ENCODE assay signal across 15 cellular contexts in the genomic region with DNA sequence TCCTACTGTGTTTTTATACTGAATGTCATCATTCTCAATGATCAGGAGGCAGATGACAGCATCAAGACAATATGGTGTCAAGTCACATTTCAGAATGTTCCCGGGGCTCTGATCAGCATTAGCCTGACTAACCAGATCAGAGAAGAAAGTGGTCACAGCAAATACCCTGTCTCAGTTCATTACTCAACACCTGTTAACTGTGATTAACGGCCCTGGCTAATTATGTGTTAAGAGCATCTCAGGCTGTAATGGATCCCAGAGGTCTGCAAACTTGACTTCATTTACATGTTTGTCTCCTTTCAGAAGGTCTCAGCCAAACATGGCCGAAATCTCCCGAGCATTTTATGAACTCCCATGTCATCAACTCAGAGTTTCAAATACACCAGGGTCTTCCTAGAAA.
A peak's percentile ranks its signal among the peaks of the same experiment; 100 is the strongest.
DNase-seq lines count a peak whose midpoint lies in the region; ATAC-seq and TF ChIP-seq lines count a peak whose summit lies in the region.
"Had no signal": no experiment of that assay in that cellular context is flagged by ENCODE, and none has a peak within 500 bp of the region (broad histone marks: within the 10 kb centered on the region; RNA-seq: fewer than 3 reads in every experiment).

No MANE protein-coding gene starts in this region.

- H4K20me1 ChIP-seq in DOHH2 (ENCODE audit: control insufficient read depth, insufficient read depth, low read depth, low read length): no peaks in the 10 kb centered on the region
- no peaks in the 10 kb centered on the region for H4K20me1 ChIP-seq in OCI-LY1 (ENCODE audit: insufficient read depth, low read length)
- no peaks in the 10 kb centered on the region for H4K20me1 ChIP-seq in neural progenitor cell (ENCODE audit: low read depth)

- no peak overlapping the region for H3K14ac ChIP-seq in neuronal stem cell (ENCODE audit: low read length)

- no peak overlapping the region for H2BK5ac ChIP-seq in neuronal stem cell (ENCODE audit: low read length)

- H3K36me3 ChIP-seq in DOHH2 (ENCODE audit: control insufficient read depth, low read length): no peaks in the 10 kb centered on the region
- no peaks in the 10 kb centered on the region for H3K36me3 ChIP-seq in OCI-LY1 (ENCODE audit: insufficient read depth, low read length)
- no peaks in the 10 kb centered on the region for H3K36me3 ChIP-seq in neuronal stem cell (replicated peaks in 1 of 2; ENCODE audit: control insufficient read depth in 2 of 2, insufficient read depth in 2 of 2, low read length in 2 of 2)
- H3K36me3 ChIP-seq in neural progenitor cell: no peaks in the 10 kb centered on the region

- no peak overlapping the region for H3K18ac ChIP-seq in neuronal stem cell (ENCODE audit: low read length)

- no peak overlapping the region for H3K4me3 Mint-ChIP-seq in neural progenitor cell
- no peak overlapping the region for H3K4me3 Mint-ChIP-seq in activated CD8-positive, alpha-beta T cell treated with anti-CD3 and anti-CD28 coated beads for 36 hours
- H3K4me3 Mint-ChIP-seq: T-helper 17 cell had no signal

- no peaks in the 10 kb centered on the region for H3K27me3 ChIP-seq in DOHH2 (ENCODE audit: control insufficient read depth, low read length)
- no peaks in the 10 kb centered on the region for H3K27me3 ChIP-seq in OCI-LY1 (ENCODE audit: insufficient read depth, low read length)
- H3K27me3 ChIP-seq in neuronal stem cell (ENCODE audit: control insufficient read depth in 3 of 3, insufficient read depth in 3 of 3, low read depth in 1 of 3, low read length in 3 of 3): no peaks in the 10 kb centered on the region
- no peaks in the 10 kb centered on the region for H3K27me3 ChIP-seq in neural progenitor cell

- TF ChIP-seq CTCF in DOHH2 (IDR thresholded peaks at IDR 0.05; ENCODE audit: low read depth, low read length, poor library complexity, severe bottlenecking): no peak
- no peak for TF ChIP-seq CTCF in OCI-LY1 (IDR thresholded peaks at IDR 0.05; ENCODE audit: low read length)
- no peak for TF ChIP-seq CTCF in neural progenitor cell (IDR thresholded peaks at IDR 0.05)
- TF ChIP-seq CTCF in activated CD8-positive, alpha-beta T cell treated with anti-CD3 and anti-CD28 coated beads for 36 hours (IDR thresholded peaks at IDR 0.05): no peak

- H3F3A ChIP-seq in DOHH2 (ENCODE audit: control insufficient read depth, insufficient read depth): no peaks in the 10 kb centered on the region
- no peaks in the 10 kb centered on the region for H3F3A ChIP-seq in OCI-LY1 (ENCODE audit: insufficient read depth, low read length)
- no peaks in the 10 kb centered on the region for H3F3A ChIP-seq in neural progenitor cell (ENCODE audit: low read depth)

- no peak overlapping the region for H3K4ac ChIP-seq in neuronal stem cell (ENCODE audit: low read length)

- DNase-seq in NCI-H146 (lab: John Stamatoyannopoulos, UW): peak; percentile 91
- no peak for DNase-seq in neuronal stem cell (ENCODE audit: low spot score)
- DNase-seq in neural progenitor cell (ENCODE audit: low spot score): no peak
- no peak for DNase-seq in cerebellar nuclear complex (lab: John Stamatoyannopoulos, UW)
- no peak for DNase-seq in activated CD8-positive, alpha-beta T cell treated with anti-CD3 and anti-CD28 coated beads for 36 hours
- DNase-seq: COR-L47, GM23248, HCEC 1CT, NCI-H1694, NCI-H446 treated with DMSO at 0.1 percent for 48 hours, PC-3, T-helper 17 cell had no signal

- no CpG with 5 or more reads among the region's 4 CpGs for WGBS in neuronal stem cell (ENCODE audit: extremely low coverage in 2 of 2, insufficient read length in 2 of 2, insufficient replicate concordance in 1 of 2), 2 donors

- CTCF ChIA-PET in activated CD8-positive, alpha-beta T cell treated with anti-CD3 and anti-CD28 coated beads for 36 hours (lab: Charles Lee): no interaction called here

- H3K9me3 ChIP-seq in DOHH2 (ENCODE audit: control insufficient read depth, insufficient read depth, low read length): no peaks in the 10 kb centered on the region
- H3K9me3 ChIP-seq in OCI-LY1 (ENCODE audit: low read length): no peaks in the 10 kb centered on the region
- no peaks in the 10 kb centered on the region for H3K9me3 ChIP-seq in neuronal stem cell (replicated peaks in 1 of 2; ENCODE audit: control insufficient read depth in 2 of 2, insufficient read depth in 1 of 2, low read depth in 1 of 2, low read length in 2 of 2)
- no peaks in the 10 kb centered on the region for H3K9me3 ChIP-seq in neural progenitor cell (ENCODE audit: low read depth)

- ATAC-seq in activated CD8-positive, alpha-beta T cell treated with anti-CD3 and anti-CD28 coated beads for 36 hours: no peak
- ATAC-seq: PC-3, T-helper 17 cell had no signal

- H2AFZ ChIP-seq in OCI-LY1 (ENCODE audit: low read length) (peak overlapping the region; percentile 92), neuronal stem cell (ENCODE audit: low read length) (peak overlapping the region; percentile 48), neural progenitor cell (replicated peaks) (no peak overlapping the region)
- H2AFZ ChIP-seq: GM23248 had no signal

- no peak overlapping the region for H3K23ac ChIP-seq in neuronal stem cell (ENCODE audit: low read depth, low read length, poor library complexity)

- H2BK15ac ChIP-seq in neuronal stem cell (ENCODE audit: low read length): no peak overlapping the region

- H3K4me1 ChIP-seq in DOHH2 (ENCODE audit: control insufficient read depth, low read length): peaks cover 34% of the 10 kb centered on the region
- H3K4me1 ChIP-seq in OCI-LY1 (ENCODE audit: insufficient read depth, low read length, severe bottlenecking): peaks cover 25% of the 10 kb centered on the region
- no peaks in the 10 kb centered on the region for H3K4me1 ChIP-seq in neuronal stem cell (ENCODE audit: control insufficient read depth in 2 of 2, insufficient read depth in 1 of 2, low read depth in 1 of 2, low read length in 2 of 2)
- H3K4me1 ChIP-seq in neural progenitor cell: no peaks in the 10 kb centered on the region

- no peak overlapping the region for H4K8ac ChIP-seq in neuronal stem cell (ENCODE audit: low read depth, low read length)

- H3K9me2 ChIP-seq in DOHH2 (replicated peaks; ENCODE audit: control insufficient read depth, low read length) (no peaks in the 10 kb centered on the region), OCI-LY1 (ENCODE audit: low read depth, low read length) (no peaks in the 10 kb centered on the region)

- H2AK5ac ChIP-seq in neuronal stem cell (ENCODE audit: low read depth, low read length): no peak overlapping the region

- no peaks in the 10 kb centered on the region for H3K4me1 Mint-ChIP-seq in neural progenitor cell
- H3K4me1 Mint-ChIP-seq in activated CD8-positive, alpha-beta T cell treated with anti-CD3 and anti-CD28 coated beads for 36 hours (ENCODE audit: low read depth): no peaks in the 10 kb centered on the region
- H3K4me1 Mint-ChIP-seq: T-helper 17 cell had no signal

- no peak overlapping the region for H2BK12ac ChIP-seq in neuronal stem cell (ENCODE audit: low read length)

- H3K4me2 ChIP-seq in DOHH2 (ENCODE audit: low read length): peak overlapping the region; percentile 34
- H3K4me2 ChIP-seq in OCI-LY1 (ENCODE audit: low read length): peak overlapping the region; percentile 28; the same call in 1 of the 2 replicates
- no peak overlapping the region for H3K4me2 ChIP-seq in neuronal stem cell (ENCODE audit: insufficient read depth, low read length, poor library complexity, severe bottlenecking)
- no peak overlapping the region for H3K4me2 ChIP-seq in neural progenitor cell

- no peak overlapping the region for H4K91ac ChIP-seq in neuronal stem cell (ENCODE audit: low read depth, low read length, poor library complexity)

- no peaks in the 10 kb centered on the region for H3K9me3 Mint-ChIP-seq in neural progenitor cell
- H3K9me3 Mint-ChIP-seq in activated CD8-positive, alpha-beta T cell treated with anti-CD3 and anti-CD28 coated beads for 36 hours: no peaks in the 10 kb centered on the region

- no peak overlapping the region for H2BK120ac ChIP-seq in neuronal stem cell (ENCODE audit: low read depth, low read length)

- no peaks in the 10 kb centered on the region for H3K79me2 ChIP-seq in DOHH2 (ENCODE audit: control insufficient read depth, low read length)
- H3K79me2 ChIP-seq in OCI-LY1 (ENCODE audit: insufficient read depth, low read length): no peaks in the 10 kb centered on the region
- no peaks in the 10 kb centered on the region for H3K79me2 ChIP-seq in neural progenitor cell (ENCODE audit: low read depth)

- no peaks in the 10 kb centered on the region for H3K79me1 ChIP-seq in neuronal stem cell (ENCODE audit: low read depth, low read length)

- no peak overlapping the region for H3K27ac ChIP-seq in DOHH2 (ENCODE audit: low read depth, low read length)
- peak overlapping the region; percentile 18 for H3K27ac ChIP-seq in OCI-LY1 (ENCODE audit: low read depth, low read length, poor library complexity, severe bottlenecking)
- no peak overlapping the region for H3K27ac ChIP-seq in neuronal stem cell (replicated peaks; ENCODE audit: low read length)
- no peak overlapping the region for H3K27ac ChIP-seq in neural progenitor cell
- H3K27ac ChIP-seq: GM23248, RWPE1 had no signal

- H3K9ac ChIP-seq in OCI-LY1 (ENCODE audit: low read length): no peak overlapping the region
- no peak overlapping the region for H3K9ac ChIP-seq in neuronal stem cell (ENCODE audit: low read depth, low read length, poor library complexity)
- H3K9ac ChIP-seq in neural progenitor cell: no peak overlapping the region
- H3K9ac ChIP-seq: GM23248 had no signal

- H3K27me3 Mint-ChIP-seq in neural progenitor cell (ENCODE audit: insufficient read depth, low read depth): peaks cover 2% of the 10 kb centered on the region
- no peaks in the 10 kb centered on the region for H3K27me3 Mint-ChIP-seq in activated CD8-positive, alpha-beta T cell treated with anti-CD3 and anti-CD28 coated beads for 36 hours
- H3K27me3 Mint-ChIP-seq: T-helper 17 cell had no signal

- H3K36me3 Mint-ChIP-seq in neural progenitor cell: no peaks in the 10 kb centered on the region
- H3K36me3 Mint-ChIP-seq in activated CD8-positive, alpha-beta T cell treated with anti-CD3 and anti-CD28 coated beads for 36 hours (ENCODE audit: low read depth): peaks cover 2% of the 10 kb centered on the region

- POLR2A ChIA-PET in activated CD8-positive, alpha-beta T cell treated with anti-CD3 and anti-CD28 coated beads for 36 hours (lab: Charles Lee): no interaction called here

- intact Hi-C loops in activated CD8-positive, alpha-beta T cell treated with anti-CD3 and anti-CD28 coated beads for 36 hours (cut with micrococcal nuclease): no loop called here

- H3K4me3 ChIP-seq in DOHH2 (ENCODE audit: low read length) (0 out of 2 replicates have a peak overlapping the region, but pooled peaks have one; percentile 16), OCI-LY1 (ENCODE audit: low read depth, low read length, poor library complexity, severe bottlenecking) (no peak overlapping the region), neuronal stem cell (ENCODE audit: low read length in 2 of 2) (no peak overlapping the region), neural progenitor cell (no peak overlapping the region)
- H3K4me3 ChIP-seq: GM23248 had no signal

- no peak overlapping the region for H3K27ac Mint-ChIP-seq in neural progenitor cell
- H3K27ac Mint-ChIP-seq in activated CD8-positive, alpha-beta T cell treated with anti-CD3 and anti-CD28 coated beads for 36 hours: no peak overlapping the region
- H3K27ac Mint-ChIP-seq: T-helper 17 cell had no signal

Comparison
In these comparisons a context has a peak if more than half of its experiments do, and no peak if none do; other contexts are left out.
1. H3K4me2 ChIP-seq: peak in DOHH2 (single experiment) and OCI-LY1 (single experiment); none in neuronal stem cell (single experiment) and neural progenitor cell (single experiment).